ENCODE assay signal across 26 cellular contexts in genomic region chr12:9041321-9041720, GRCh38. TPM values are rescaled to one million over a fixed set of nuclear protein-coding genes. Genes with fewer than 3 reads are reported as not detected.
DNase-seq lines count a peak whose midpoint lies in the region; ATAC-seq and TF ChIP-seq lines count a peak whose summit lies in the region.
"Had no signal": no experiment of that assay in that cellular context is flagged by ENCODE, and none has a peak within 500 bp of the region (broad histone marks: within the 10 kb centered on the region; RNA-seq: fewer than 3 reads in every experiment).

No MANE protein-coding gene starts in this region.

- POLR2A ChIA-PET in CD8-positive, alpha-beta memory T cell (lab: Charles Lee) = interaction anchor here (1.0 kb wide), 2 partner anchors 92 kb away, joined by 3 read pairs; partner anchors contain the start of gene M6PR

- H3K79me2 ChIP-seq in trophoblast cell (ENCODE audit: control insufficient read depth, insufficient read depth, low read length, poor library complexity) = no peaks in the 10 kb centered on the region

- peak overlapping the region; percentile 20 for H3K9ac ChIP-seq in trophoblast cell (ENCODE audit: low read length)
- H3K9ac ChIP-seq: BLaER1 had no signal

- H3K27me3 ChIP-seq in CD8-positive, alpha-beta memory T cell (ENCODE audit: insufficient read depth, low read length, poor library complexity, severe bottlenecking) = no peaks in the 10 kb centered on the region
- no peaks in the 10 kb centered on the region for H3K27me3 ChIP-seq in trophoblast cell (ENCODE audit: insufficient read depth, low read length)
- H3K27me3 ChIP-seq in suprapubic skin = no peaks in the 10 kb centered on the region
- H3K27me3 ChIP-seq: BLaER1, pancreas had no signal

- no peaks in the 10 kb centered on the region for H3K27me3 Mint-ChIP-seq in CD8-positive, alpha-beta memory T cell
- H3K27me3 Mint-ChIP-seq: activated CD4-positive, alpha-beta memory T cell treated with anti-CD3 and anti-CD28 coated beads, Interleukin-2, amount 10 ng/mL, durations not matched to agents 7 days and 5 days; naive B cell had no signal

- H4K8ac ChIP-seq in trophoblast cell (ENCODE audit: low read depth, low read length) = no peak overlapping the region

- ATAC-seq in GM21367 (IDR thresholded peaks at IDR 0.05; ENCODE audit: unreplicated experiment) = no peak
- no peak for ATAC-seq in GM19467 (IDR thresholded peaks at IDR 0.05; ENCODE audit: unreplicated experiment)
- ATAC-seq: activated naive CD4-positive, alpha-beta T cell treated with anti-CD3 and anti-CD28 coated beads, Interleukin-2, amount 50 U/mL, for 72 hours; pancreas; WTC11 had no signal

- no peak for DNase-seq in CD8-positive, alpha-beta memory T cell
- DNase-seq in RPMI7951 (ENCODE audit: low read depth) (peak; percentile 28), fibroblast of peridontal ligament (ENCODE audit: extremely low read depth) (peak; percentile 14), trophoblast cell (no peak), NCI-H2029 (lab: John Stamatoyannopoulos, UW) (no peak), suprapubic skin (ENCODE audit: low spot score in 2 of 2) (no peak)
- DNase-seq: activated CD4-positive, alpha-beta memory T cell treated with anti-CD3 and anti-CD28 coated beads, Interleukin-2, amount 10 ng/mL, durations not matched to agents 7 days and 5 days; activated T-cell treated with anti-CD3 and anti-CD28 coated beads, Interleukin-2, amount 50 U/mL, for 4 hours; cerebellar nuclear complex; DMS153; endodermal cell; naive B cell; NCI-H1436 treated with DMSO at 0.1 percent for 48 hours; NCI-H226; NK-92 treated with Interleukin-12 subunit alpha and Interleukin-12 subunit beta, amount 100 ng/mL, for 24 hours; pancreas; stimulated activated CD4-positive, alpha-beta T cell treated with anti-CD3 and anti-CD28 coated beads, Interleukin-4, amount 100 ng/mL, for 4 hours had no signal

- CTCF ChIA-PET in CD8-positive, alpha-beta memory T cell (lab: Charles Lee) = interaction anchor here (0.9 to 3.7 kb wide), 5 partner anchors 9 to 127 kb away, joined by 3 to 37 read pairs (median 6); partner anchors contain the start of genes M6PR and PHC1

- no peak overlapping the region for H3K4me3 Mint-ChIP-seq in CD8-positive, alpha-beta memory T cell
- H3K4me3 Mint-ChIP-seq: activated CD4-positive, alpha-beta memory T cell treated with anti-CD3 and anti-CD28 coated beads, Interleukin-2, amount 10 ng/mL, durations not matched to agents 7 days and 5 days; activated T-cell treated with anti-CD3 and anti-CD28 coated beads, Interleukin-2, amount 50 U/mL, for 4 hours; endodermal cell; naive B cell; T-helper 1 cell treated with Interleukin-12 subunit alpha and Interleukin-12 subunit beta and Interleukin-4 antibody, amounts not matched to agents 30 μg/mL and 1 μg/mL, for 36 hours; WTC11 had no signal

- H3K4ac ChIP-seq in trophoblast cell (ENCODE audit: low read depth, low read length) = no peak overlapping the region

- no peak overlapping the region for H2BK120ac ChIP-seq in trophoblast cell (ENCODE audit: insufficient read depth, low read length, poor library complexity)

- H2BK12ac ChIP-seq in trophoblast cell (ENCODE audit: low read length) = no peak overlapping the region

- H3K4me2 ChIP-seq in trophoblast cell (ENCODE audit: low read length) = no peak overlapping the region
- H3K4me2 ChIP-seq: BLaER1 had no signal

- no CpG with 5 or more reads among the region's 1 CpG for WGBS in trophoblast cell (ENCODE audit: extremely low coverage, insufficient coverage, insufficient read length)
- 50% methylated on average over 1 of the region's 1 CpG for WGBS in suprapubic skin

- peaks cover 42% of the 10 kb centered on the region for H3K4me1 ChIP-seq in CD8-positive, alpha-beta memory T cell (ENCODE audit: insufficient read depth, low read length)
- H3K4me1 ChIP-seq in trophoblast cell (ENCODE audit: control insufficient read depth in 1 of 2, insufficient read depth in 2 of 2, low read length in 2 of 2) = no peaks in the 10 kb centered on the region
- H3K4me1 ChIP-seq in suprapubic skin = no peaks in the 10 kb centered on the region
- H3K4me1 ChIP-seq: BLaER1, HAP-1 had no signal

- H2BK5ac ChIP-seq in trophoblast cell (ENCODE audit: low read depth, low read length, poor library complexity) = no peak overlapping the region

- H3K9me3 ChIP-seq in CD8-positive, alpha-beta memory T cell (ENCODE audit: low read length) = no peaks in the 10 kb centered on the region
- H3K9me3 ChIP-seq in trophoblast cell (ENCODE audit: insufficient read depth, low read depth, low read length) (no peaks in the 10 kb centered on the region), suprapubic skin (no peaks in the 10 kb centered on the region)
- H3K9me3 ChIP-seq: HAP-1, pancreas, thoracic aorta had no signal

- H4K12ac ChIP-seq in trophoblast cell (ENCODE audit: low read depth, low read length) = no peak overlapping the region

- no peak overlapping the region for H3K14ac ChIP-seq in trophoblast cell (ENCODE audit: low read length)

- peak overlapping the region in 6 of 8 donors; percentile 24 to 86 (median 36) for H3K27ac Mint-ChIP-seq in CD8-positive, alpha-beta memory T cell
- H3K27ac Mint-ChIP-seq: activated CD4-positive, alpha-beta memory T cell treated with anti-CD3 and anti-CD28 coated beads, Interleukin-2, amount 10 ng/mL, durations not matched to agents 7 days and 5 days; activated naive CD4-positive, alpha-beta T cell treated with anti-CD3 and anti-CD28 coated beads, Interleukin-2, amount 50 U/mL, for 72 hours; endodermal cell; T-helper 1 cell treated with Interleukin-12 subunit alpha and Interleukin-12 subunit beta and Interleukin-4 antibody, amounts not matched to agents 30 μg/mL and 1 μg/mL, for 36 hours; WTC11 had no signal

- no peak overlapping the region for H3K23ac ChIP-seq in trophoblast cell (ENCODE audit: low read length)

- H4K91ac ChIP-seq in trophoblast cell (ENCODE audit: low read depth, low read length) = no peak overlapping the region

- no peak for TF ChIP-seq EP300 in suprapubic skin (IDR thresholded peaks at IDR 0.05)

- H3K79me1 ChIP-seq in trophoblast cell (ENCODE audit: low read length) = no peaks in the 10 kb centered on the region

- H3K36me3 ChIP-seq in CD8-positive, alpha-beta memory T cell (ENCODE audit: insufficient read depth, low read length) = peaks cover 8% of the 10 kb centered on the region
- H3K36me3 ChIP-seq in trophoblast cell (ENCODE audit: control insufficient read depth in 1 of 2, insufficient read depth in 2 of 2, low read length in 2 of 2) = no peaks in the 10 kb centered on the region
- H3K36me3 ChIP-seq in suprapubic skin = no peaks in the 10 kb centered on the region
- H3K36me3 ChIP-seq: BLaER1, HAP-1, pancreas, thoracic aorta had no signal

- H2AFZ ChIP-seq in trophoblast cell (ENCODE audit: insufficient read depth, low read length, poor library complexity) = no peak overlapping the region

- TF ChIP-seq CTCF in suprapubic skin (IDR thresholded peaks at IDR 0.05) = no peak

- H3K27ac ChIP-seq in CD8-positive, alpha-beta memory T cell (ENCODE audit: low read depth, low read length) = no peak overlapping the region
- no peak overlapping the region for H3K27ac ChIP-seq in trophoblast cell (ENCODE audit: low read depth, low read length)
- no peak overlapping the region for H3K27ac ChIP-seq in suprapubic skin
- H3K27ac ChIP-seq: BLaER1, pancreas, thoracic aorta had no signal

- H2AK5ac ChIP-seq in trophoblast cell (ENCODE audit: low read length) = no peak overlapping the region

- no peaks in the 10 kb centered on the region for H3K9me3 Mint-ChIP-seq in CD8-positive, alpha-beta memory T cell
- H3K9me3 Mint-ChIP-seq: activated CD4-positive, alpha-beta memory T cell treated with anti-CD3 and anti-CD28 coated beads, Interleukin-2, amount 10 ng/mL, durations not matched to agents 7 days and 5 days; T-helper 1 cell treated with Interleukin-12 subunit alpha and Interleukin-12 subunit beta and Interleukin-4 antibody, amounts not matched to agents 30 μg/mL and 1 μg/mL, for 36 hours had no signal

- peaks cover 61 to 84% (median 76%) of the 10 kb centered on the region in 3 donors for H3K4me1 Mint-ChIP-seq in CD8-positive, alpha-beta memory T cell
- H3K4me1 Mint-ChIP-seq: naive B cell, WTC11 had no signal

- TF ChIP-seq POLR2A in suprapubic skin (IDR thresholded peaks at IDR 0.05) = no peak

- peaks cover 15 to 29% (median 25%) of the 10 kb centered on the region in 3 donors for H3K36me3 Mint-ChIP-seq in CD8-positive, alpha-beta memory T cell
- H3K36me3 Mint-ChIP-seq: naive B cell, WTC11 had no signal

- H3K4me3 ChIP-seq in CD8-positive, alpha-beta memory T cell (ENCODE audit: low read length) = no peak overlapping the region
- H3K4me3 ChIP-seq in trophoblast cell (ENCODE audit: low read depth, low read length) (no peak overlapping the region), suprapubic skin (no peak overlapping the region)
- H3K4me3 ChIP-seq: BLaER1, HAP-1, pancreas, skin epidermis, thoracic aorta had no signal

- no peak overlapping the region for H3K18ac ChIP-seq in trophoblast cell (ENCODE audit: low read length)

RNA-seq across cellular contexts. Expression of gene KLRG1, which starts 52.0 kb away (rescaled TPM):
- 10 to 100 TPM; 11.5 to 12.3 TPM for total RNA-seq in CD8-positive, alpha-beta memory T cell
- polyA plus RNA-seq in CD8-positive, alpha-beta memory T cell = 364 TPM
- total RNA-seq in RPMI7951 (2014; rRNA removed; shearing (Covaris generic)) = 1.4 and 2.0 TPM in 2 replicates
- polyA plus RNA-seq in trophoblast cell (2013) = 0.77 and 0.97 TPM in 2 replicates
- total RNA-seq in suprapubic skin = 1 to 10 TPM in 2 of 4 donors, not detected in 2; 2.4 to 2.5 TPM

Comparison
In these comparisons a context has a peak if more than half of its experiments do, and no peak if none do; other contexts are left out.
1. DNase-seq: peak in RPMI7951 (single experiment) and fibroblast of peridontal ligament (single experiment); none in CD8-positive, alpha-beta memory T cell (0 of 5), trophoblast cell (0 of 2), NCI-H2029 (single experiment) and suprapubic skin (0 of 2).